7 cellular contexts compared by ENCODE assay signal in the genomic region with DNA sequence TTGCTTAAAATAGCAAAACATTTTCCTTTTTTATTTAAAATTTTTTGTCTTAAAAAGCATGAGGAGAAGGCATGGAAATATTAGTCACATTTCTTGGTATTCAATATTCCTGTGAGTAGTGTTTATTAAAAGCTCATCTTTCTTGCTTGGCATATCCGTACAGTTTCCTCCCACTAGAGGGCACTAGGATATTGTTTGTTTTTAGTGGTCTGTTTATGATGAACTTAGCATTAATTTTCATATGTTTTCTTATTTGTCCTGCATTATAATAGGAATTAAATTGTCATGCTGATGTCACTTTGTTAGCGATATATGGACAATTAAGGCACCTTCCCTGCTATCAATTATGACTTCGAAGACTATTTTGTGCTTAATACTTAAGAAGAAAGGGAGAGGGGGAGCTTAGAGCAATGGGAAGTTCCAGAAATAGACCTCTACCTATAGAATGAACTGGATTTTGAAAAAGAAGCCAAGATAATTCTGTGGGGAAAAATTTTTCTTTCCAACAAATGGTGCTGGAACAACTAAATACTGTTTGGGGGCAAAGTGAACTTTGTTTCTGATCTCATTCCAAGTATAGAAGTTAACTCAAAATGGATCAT.
DNase-seq lines count a peak whose midpoint lies in the region; ATAC-seq, FAIRE-seq and TF ChIP-seq lines count a peak whose summit lies in the region.

No MANE protein-coding gene starts in this region.

- H3K4me3 Mint-ChIP-seq in naive B cell = no peak overlapping the region
- H3K4me3 Mint-ChIP-seq in activated T-cell treated with anti-CD3 and anti-CD28 coated beads, Interleukin-2, amount 50 U/mL, for 4 hours = no peak overlapping the region

- peak; percentile 83 for TF ChIP-seq CTCF in DND-41 (IDR thresholded peaks at IDR 0.05; ENCODE audit: borderline replicate concordance, extremely low read depth, low read length, poor library complexity, severe bottlenecking)

- no peaks in the 10 kb centered on the region for H3K36me3 Mint-ChIP-seq in naive B cell
- peaks cover 7% of the 10 kb centered on the region for H3K36me3 Mint-ChIP-seq in activated T-cell treated with anti-CD3 and anti-CD28 coated beads, Interleukin-2, amount 50 U/mL, for 4 hours (ENCODE audit: insufficient read depth)

- no peak overlapping the region for H3K9ac ChIP-seq in DND-41 (ENCODE audit: low read depth, low read length)

- ATAC-seq in DND-41 (ENCODE audit: insufficient read depth, low read depth) (peak; percentile 75), naive B cell (ENCODE audit: low read depth in 2 of 2) (no peak)
- no peak for ATAC-seq in activated T-cell treated with anti-CD3 and anti-CD28 coated beads, Interleukin-2, amount 50 U/mL, for 4 hours

- H3K27ac Mint-ChIP-seq in naive B cell = no peak overlapping the region

- FAIRE-seq in RCC 7860 (lab: Jason Lieb, UNC) (peak; percentile 80), endometrium (lab: Jason Lieb, UNC) (peak; percentile 83)

- no peaks in the 10 kb centered on the region for H3K27me3 ChIP-seq in DND-41 (ENCODE audit: insufficient read depth, low read length, poor library complexity)

- peaks cover 0 to 11% (median 3%) of the 10 kb centered on the region in 3 donors for H3K4me1 Mint-ChIP-seq in naive B cell
- H3K4me1 Mint-ChIP-seq in activated T-cell treated with anti-CD3 and anti-CD28 coated beads, Interleukin-2, amount 50 U/mL, for 4 hours (ENCODE audit: low read depth) = peaks cover 23% of the 10 kb centered on the region

- no peak overlapping the region for H3K27ac ChIP-seq in DND-41 (ENCODE audit: low read length)

- H3K9me3 ChIP-seq in DND-41 (ENCODE audit: insufficient read depth, low read length, severe bottlenecking) = no peaks in the 10 kb centered on the region

- no peak overlapping the region for H2AFZ ChIP-seq in DND-41 (ENCODE audit: low read depth, low read length)

- H3K4me3 ChIP-seq in DND-41 (ENCODE audit: low read depth in 1 of 2, low read length in 2 of 2) = no peak overlapping the region

- H3K4me2 ChIP-seq in DND-41 (ENCODE audit: insufficient read depth, low read length) = no peak overlapping the region

- H4K20me1 ChIP-seq in DND-41 (ENCODE audit: insufficient read depth, low read length) = no peaks in the 10 kb centered on the region

- H3K27me3 Mint-ChIP-seq in naive B cell = no peaks in the 10 kb centered on the region
- no peaks in the 10 kb centered on the region for H3K27me3 Mint-ChIP-seq in activated T-cell treated with anti-CD3 and anti-CD28 coated beads, Interleukin-2, amount 50 U/mL, for 4 hours (ENCODE audit: low read depth)

- H3K9me3 Mint-ChIP-seq in naive B cell = no peaks in the 10 kb centered on the region
- H3K9me3 Mint-ChIP-seq in activated T-cell treated with anti-CD3 and anti-CD28 coated beads, Interleukin-2, amount 50 U/mL, for 4 hours = no peaks in the 10 kb centered on the region

- H3K4me1 ChIP-seq in DND-41 (ENCODE audit: insufficient read depth, low read length) = peaks cover 12% of the 10 kb centered on the region

- H3K36me3 ChIP-seq in DND-41 (ENCODE audit: insufficient read depth, low read length) = no peaks in the 10 kb centered on the region

- H3K79me2 ChIP-seq in DND-41 (ENCODE audit: insufficient read depth, low read length) = no peaks in the 10 kb centered on the region

- DNase-seq in DND-41 = peak; percentile 15
- peak; percentile 40 for DNase-seq in HT1080 (ENCODE audit: low read depth)
- DNase-seq in RCC 7860 (ENCODE audit: low spot score) = peak; percentile 50
- peak; percentile 24 for DNase-seq in naive B cell
- no peak for DNase-seq in activated T-cell treated with anti-CD3 and anti-CD28 coated beads, Interleukin-2, amount 50 U/mL, for 4 hours
- no peak for DNase-seq in COLO668 (lab: John Stamatoyannopoulos, UW; ENCODE audit: unreplicated experiment)

Comparison
In these comparisons a context has a peak if more than half of its experiments do, and no peak if none do; other contexts are left out.
1. DNase-seq: peak in DND-41 (single experiment), HT1080 (single experiment), RCC 7860 (single experiment) and naive B cell (single experiment); none in activated T-cell treated with anti-CD3 and anti-CD28 coated beads, Interleukin-2, amount 50 U/mL, for 4 hours (single experiment) and COLO668 (single experiment).